Comparison of ENCODE assay signal across 1 cellular context in genomic region chr2:9460441-9461017, GRCh38.
TF ChIP-seq lines count a peak whose summit lies in the region.

No MANE protein-coding gene starts in this region.

TF ChIP-seq in SK-N-SH treated with all-trans-retinoic acid at 6 μM for 48 hours, 23 proteins besides CTCF, POLR2A, EP300 and RAD21 (continued from another document):
- TF ChIP-seq POU6F1 (CRISPR knock-in tag; IDR thresholded peaks at IDR 0.05; ENCODE audit: borderline replicate concordance, low read depth) (no peak), CREB5 (CRISPR knock-in tag; IDR thresholded peaks at IDR 0.05; ENCODE audit: low read depth) (no peak), TOX (CRISPR knock-in tag; IDR thresholded peaks at IDR 0.05; ENCODE audit: borderline replicate concordance) (no peak), ARNTL (CRISPR knock-in tag; IDR thresholded peaks at IDR 0.05; ENCODE audit: borderline replicate concordance, low read depth) (no peak), ZNF565 (CRISPR knock-in tag; conservative IDR thresholded peaks at IDR 0.05; ENCODE audit: low read depth) (no peak), BACH2 (CRISPR knock-in tag; IDR thresholded peaks at IDR 0.05; ENCODE audit: borderline replicate concordance) (no peak), ZFP3 (CRISPR knock-in tag; IDR thresholded peaks at IDR 0.05) (no peak), ESRRG (CRISPR knock-in tag; IDR thresholded peaks at IDR 0.05) (no peak), TCF4 (CRISPR knock-in tag; IDR thresholded peaks at IDR 0.05; ENCODE audit: borderline replicate concordance) (no peak)
- TF ChIP-seq, protein P1, sequence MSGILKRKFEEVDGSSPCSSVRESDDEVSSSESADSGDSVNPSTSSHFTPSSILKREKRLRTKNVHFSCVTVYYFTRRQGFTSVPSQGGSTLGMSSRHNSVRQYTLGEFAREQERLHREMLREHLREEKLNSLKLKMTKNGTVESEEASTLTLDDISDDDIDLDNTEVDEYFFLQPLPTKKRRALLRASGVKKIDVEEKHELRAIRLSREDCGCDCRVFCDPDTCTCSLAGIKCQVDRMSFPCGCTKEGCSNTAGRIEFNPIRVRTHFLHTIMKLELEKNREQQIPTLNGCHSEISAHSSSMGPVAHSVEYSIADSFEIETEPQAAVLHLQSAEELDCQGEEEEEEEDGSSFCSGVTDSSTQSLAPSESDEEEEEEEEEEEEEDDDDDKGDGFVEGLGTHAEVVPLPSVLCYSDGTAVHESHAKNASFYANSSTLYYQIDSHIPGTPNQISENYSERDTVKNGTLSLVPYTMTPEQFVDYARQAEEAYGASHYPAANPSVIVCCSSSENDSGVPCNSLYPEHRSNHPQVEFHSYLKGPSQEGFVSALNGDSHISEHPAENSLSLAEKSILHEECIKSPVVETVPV (CRISPR knock-in tag; IDR thresholded peaks at IDR 0.05), result no peak
TF ChIP-seq in SK-N-SH treated with all-trans-retinoic acid at 6 μM for 48 hours: peak in this region for 0.
